Comparison of ENCODE assay signal across 15 cellular contexts in the genomic region with DNA sequence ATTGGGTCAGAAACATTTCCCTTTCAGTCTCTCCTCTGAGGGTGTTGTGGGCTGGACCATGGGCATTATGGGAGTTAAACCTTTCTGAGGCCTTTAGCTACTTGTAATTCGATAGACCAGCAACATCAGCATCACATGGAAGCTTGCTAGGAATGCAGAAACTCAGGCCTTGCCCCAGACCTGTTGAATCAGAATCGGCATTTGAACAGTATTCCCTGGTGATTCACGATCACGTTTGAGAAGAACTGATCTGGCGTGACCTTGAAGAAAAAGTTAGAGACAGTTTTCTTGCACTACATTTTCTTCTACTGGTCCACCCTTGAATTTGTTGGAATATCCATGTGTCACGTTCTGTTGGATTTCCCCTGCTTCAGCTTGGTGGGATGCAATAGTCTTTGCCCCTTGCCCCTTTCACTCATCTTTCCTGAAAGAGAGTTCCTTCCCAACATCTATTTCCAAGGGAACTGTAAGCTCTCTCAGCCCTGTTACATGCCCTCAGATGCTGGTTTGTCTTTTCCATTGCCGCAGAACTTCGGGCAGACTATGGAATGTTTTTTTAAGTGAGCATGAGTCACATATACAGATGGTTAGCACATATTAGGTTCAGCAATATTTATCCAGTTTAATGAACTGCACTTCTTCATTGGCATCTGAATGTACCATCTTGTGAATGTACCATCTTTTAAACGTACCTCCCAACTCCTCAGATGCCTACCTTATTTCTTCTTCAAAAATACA. TPM values are rescaled to one million over a fixed set of nuclear protein-coding genes. Genes with fewer than 3 reads are reported as not detected.
DNase-seq lines count a peak whose midpoint lies in the region; ATAC-seq, FAIRE-seq and TF ChIP-seq lines count a peak whose summit lies in the region.
"Had no signal": no experiment of that assay in that cellular context is flagged by ENCODE, and none has a peak within 500 bp of the region (broad histone marks: within the 10 kb centered on the region; RNA-seq: fewer than 3 reads in every experiment).

No MANE protein-coding gene starts in this region.

- H3K79me2 ChIP-seq in GM23248 (ENCODE audit: insufficient read depth) (no peaks in the 10 kb centered on the region), astrocyte (ENCODE audit: insufficient read depth, low read length) (no peaks in the 10 kb centered on the region)

- H3K27me3 ChIP-seq in GM23248 (replicated peaks; ENCODE audit: insufficient read depth), result peaks cover 3% of the 10 kb centered on the region; the same call in 1 of the 2 replicates
- H3K27me3 ChIP-seq in astrocyte (ENCODE audit: insufficient read depth, low read length), result no peaks in the 10 kb centered on the region
- no peaks in the 10 kb centered on the region for H3K27me3 ChIP-seq in CD8-positive, alpha-beta T cell (ENCODE audit: insufficient read depth, low read length)

- H3K27ac ChIP-seq in GM23248 (no peak overlapping the region), astrocyte (ENCODE audit: low read depth, low read length) (peak overlapping the region; percentile 82)
- H3K27ac ChIP-seq in CD8-positive, alpha-beta T cell (ENCODE audit: low read depth, low read length), result no peak overlapping the region
- H3K27ac ChIP-seq: KMS-11 had no signal

- no peak for ATAC-seq in CD8-positive, alpha-beta T cell
- ATAC-seq: activated CD8-positive, alpha-beta T cell treated with anti-CD3 and anti-CD28 coated beads, Interleukin-2, amount 10 ng/mL, durations not matched to agents 7 days and 5 days; T-helper 17 cell had no signal

- H4K20me1 ChIP-seq in GM23248 (ENCODE audit: insufficient read depth) (no peaks in the 10 kb centered on the region), astrocyte (ENCODE audit: insufficient read depth, low read length) (no peaks in the 10 kb centered on the region)

- H3K4me3 ChIP-seq in GM23248 (no peak overlapping the region), astrocyte (ENCODE audit: insufficient read depth, low read depth, low read length) (no peak overlapping the region), fibroblast of the aortic adventitia (ENCODE audit: low read depth, low read length) (no peak overlapping the region)
- no peak overlapping the region for H3K4me3 ChIP-seq in CD8-positive, alpha-beta T cell (ENCODE audit: low read depth, low read length)

- no peak for FAIRE-seq in astrocyte (lab: Jason Lieb, UNC)
- FAIRE-seq: GM12892 had no signal

- H3K36me3 Mint-ChIP-seq in astrocyte (ENCODE audit: low read depth, unreplicated experiment), result peaks cover 2% of the 10 kb centered on the region
- H3K36me3 Mint-ChIP-seq in endothelial cell (ENCODE audit: low read depth, unreplicated experiment), result no peaks in the 10 kb centered on the region
- no peaks in the 10 kb centered on the region for H3K36me3 Mint-ChIP-seq in CD8-positive, alpha-beta T cell

- H3K4me3 Mint-ChIP-seq in astrocyte (ENCODE audit: unreplicated experiment) (no peak overlapping the region), endothelial cell (ENCODE audit: unreplicated experiment) (no peak overlapping the region)
- H3K4me3 Mint-ChIP-seq in CD8-positive, alpha-beta T cell, result no peak overlapping the region
- H3K4me3 Mint-ChIP-seq: activated CD8-positive, alpha-beta T cell treated with anti-CD3 and anti-CD28 coated beads, Interleukin-2, amount 10 ng/mL, durations not matched to agents 7 days and 5 days; T-helper 17 cell had no signal

- no peaks in the 10 kb centered on the region for H3K4me1 ChIP-seq in GM23248 (ENCODE audit: insufficient read depth)
- H3K4me1 ChIP-seq in astrocyte (ENCODE audit: insufficient read depth, low read length), result peaks cover 18% of the 10 kb centered on the region
- H3K4me1 ChIP-seq in CD8-positive, alpha-beta T cell (ENCODE audit: insufficient read depth, low read length), result peaks cover 11% of the 10 kb centered on the region

- H3K9me3 Mint-ChIP-seq in astrocyte (ENCODE audit: unreplicated experiment) (no peaks in the 10 kb centered on the region), endothelial cell (ENCODE audit: unreplicated experiment) (no peaks in the 10 kb centered on the region)
- no peaks in the 10 kb centered on the region for H3K9me3 Mint-ChIP-seq in CD8-positive, alpha-beta T cell

- H3K4me2 ChIP-seq in GM23248 (ENCODE audit: unreplicated experiment), result no peak overlapping the region
- peak overlapping the region; percentile 72 for H3K4me2 ChIP-seq in astrocyte (ENCODE audit: low read length)
- H3K4me2 ChIP-seq: KMS-11 had no signal

- DNase-seq in GM23248 (peak; percentile 52), astrocyte (ENCODE audit: low read depth) (peak; percentile 87), fibroblast of the aortic adventitia (ENCODE audit: low read depth) (peak; percentile 56), stromal cell of bone marrow (ENCODE audit: low read depth) (peak; percentile 38), endothelial cell (ENCODE audit: low spot score) (no peak), cerebellar nuclear complex (lab: John Stamatoyannopoulos, UW) (no peak)
- DNase-seq in CD8-positive, alpha-beta T cell, result no peak
- DNase-seq: activated CD8-positive, alpha-beta T cell treated with anti-CD3 and anti-CD28 coated beads, Interleukin-2, amount 10 ng/mL, durations not matched to agents 7 days and 5 days; activated naive CD4-positive, alpha-beta T cell treated with anti-CD3 and anti-CD28 coated beads, Interleukin-2, amount 50 U/mL, for 16 hours; DMS153; midbrain; T-helper 17 cell had no signal

- no peaks in the 10 kb centered on the region for H3K9me2 ChIP-seq in GM23248 (ENCODE audit: insufficient read depth)

- H3K4me1 Mint-ChIP-seq in astrocyte (ENCODE audit: low read depth, unreplicated experiment) (peaks cover 37% of the 10 kb centered on the region), endothelial cell (ENCODE audit: unreplicated experiment) (peaks cover 10% of the 10 kb centered on the region)
- H3K4me1 Mint-ChIP-seq in CD8-positive, alpha-beta T cell (ENCODE audit: low read depth), result peaks cover 16% of the 10 kb centered on the region
- H3K4me1 Mint-ChIP-seq: T-helper 17 cell had no signal

- H3K9me3 ChIP-seq in GM23248 (ENCODE audit: low read depth), result no peaks in the 10 kb centered on the region
- no peaks in the 10 kb centered on the region for H3K9me3 ChIP-seq in astrocyte (ENCODE audit: insufficient read depth, low read depth, low read length)
- no peaks in the 10 kb centered on the region for H3K9me3 ChIP-seq in CD8-positive, alpha-beta T cell (ENCODE audit: low read length)

- H3K27ac Mint-ChIP-seq in astrocyte (ENCODE audit: unreplicated experiment), result peak overlapping the region; percentile 96
- no peak overlapping the region for H3K27ac Mint-ChIP-seq in endothelial cell (ENCODE audit: unreplicated experiment)
- no peak overlapping the region for H3K27ac Mint-ChIP-seq in CD8-positive, alpha-beta T cell
- H3K27ac Mint-ChIP-seq: activated CD8-positive, alpha-beta T cell treated with anti-CD3 and anti-CD28 coated beads, Interleukin-2, amount 10 ng/mL, durations not matched to agents 7 days and 5 days; T-helper 17 cell had no signal

- CTCF ChIA-PET in CD8-positive, alpha-beta T cell (lab: Charles Lee), result no interaction called here

- H2AFZ ChIP-seq in GM23248, result no peak overlapping the region
- H2AFZ ChIP-seq in astrocyte (ENCODE audit: low read depth, low read length), result peak overlapping the region; percentile 16

- TF ChIP-seq CTCF in astrocyte (IDR thresholded peaks at IDR 0.05; ENCODE audit: insufficient read depth, low read depth, low read length), result no peak
- no peak for TF ChIP-seq CTCF in fibroblast of the aortic adventitia (IDR thresholded peaks at IDR 0.05; ENCODE audit: insufficient read depth, low read length)
- TF ChIP-seq CTCF in endothelial cell (IDR thresholded peaks at IDR 0.05; ENCODE audit: unreplicated experiment), result no peak
- TF ChIP-seq CTCF in CD8-positive, alpha-beta T cell (IDR thresholded peaks at IDR 0.05), result no peak

- POLR2A ChIA-PET in CD8-positive, alpha-beta T cell (lab: Charles Lee), result interaction anchor here (1.5 kb wide), 1 partner anchor 271 kb away, joined by 3 read pairs; no protein-coding TSS in a partner anchor

- intact Hi-C loops in CD8-positive, alpha-beta T cell (cut with DNase I, micrococcal nuclease), result no loop called here

- 69 to 72% methylated on average over 9 of the region's 9 CpGs for WGBS in GM23248 (ENCODE audit: low coverage in 1 of 2, low lambda C conversion rate in 2 of 2, missing lambda C conversion rate in 2 of 2), 2 experiments

- H3K36me3 ChIP-seq in GM23248 (ENCODE audit: low read depth) (no peaks in the 10 kb centered on the region), astrocyte (ENCODE audit: insufficient read depth, low read length) (no peaks in the 10 kb centered on the region)
- H3K36me3 ChIP-seq in CD8-positive, alpha-beta T cell (ENCODE audit: insufficient read depth, low read length), result no peaks in the 10 kb centered on the region

- in situ Hi-C loops in GM23248 (cut with MboI), result no loop called here

- H3F3A ChIP-seq in GM23248 (ENCODE audit: insufficient read depth), result no peaks in the 10 kb centered on the region

- H3K27me3 Mint-ChIP-seq in astrocyte (ENCODE audit: low read depth, unreplicated experiment), result no peaks in the 10 kb centered on the region
- H3K27me3 Mint-ChIP-seq in endothelial cell (ENCODE audit: unreplicated experiment), result peaks cover 2% of the 10 kb centered on the region
- H3K27me3 Mint-ChIP-seq in CD8-positive, alpha-beta T cell (ENCODE audit: low read depth), result peaks cover 45% of the 10 kb centered on the region

- no peak overlapping the region for H3K9ac ChIP-seq in GM23248
- H3K9ac ChIP-seq in astrocyte (ENCODE audit: low read length), result peak overlapping the region; percentile 45
- H3K9ac ChIP-seq: KMS-11 had no signal

RNA-seq across cellular contexts. Expression of gene EHF, which starts 23.9 kb away (rescaled TPM):
- not detected in 2 replicates for total RNA-seq in GM23248 (2014; rRNA removed; shearing (Covaris generic))
- not detected in 2 replicates for polyA plus RNA-seq in GM23248 (2016; fragmentation: Nextera tagmentation; extraction: Ambion mirVana)
- total RNA-seq in astrocyte (0.25 TPM in 1 of 2 replicates, not detected in the other), fibroblast of the aortic adventitia (ENCODE audit: low replicate concordance) (0.18 TPM in 1 of 2 replicates, not detected in the other), endothelial cell (ENCODE audit: unreplicated experiment) (not detected)
- not detected for total RNA-seq in CD8-positive, alpha-beta T cell
- total RNA-seq: activated CD8-positive, alpha-beta T cell treated with anti-CD3 and anti-CD28 coated beads, Interleukin-2, amount 10 ng/mL, durations not matched to agents 7 days and 5 days; pulmonary artery endothelial cell had no signal

Comparison
In these comparisons a context has a peak if more than half of its experiments do, and no peak if none do; other contexts are left out.
1. DNase-seq: peak in GM23248 (single experiment), astrocyte (single experiment), fibroblast of the aortic adventitia (single experiment) and stromal cell of bone marrow (single experiment); none in endothelial cell (single experiment), CD8-positive, alpha-beta T cell (0 of 7) and cerebellar nuclear complex (0 of 2).